ENCODE assay signal across 8 cellular contexts in the genomic region with DNA sequence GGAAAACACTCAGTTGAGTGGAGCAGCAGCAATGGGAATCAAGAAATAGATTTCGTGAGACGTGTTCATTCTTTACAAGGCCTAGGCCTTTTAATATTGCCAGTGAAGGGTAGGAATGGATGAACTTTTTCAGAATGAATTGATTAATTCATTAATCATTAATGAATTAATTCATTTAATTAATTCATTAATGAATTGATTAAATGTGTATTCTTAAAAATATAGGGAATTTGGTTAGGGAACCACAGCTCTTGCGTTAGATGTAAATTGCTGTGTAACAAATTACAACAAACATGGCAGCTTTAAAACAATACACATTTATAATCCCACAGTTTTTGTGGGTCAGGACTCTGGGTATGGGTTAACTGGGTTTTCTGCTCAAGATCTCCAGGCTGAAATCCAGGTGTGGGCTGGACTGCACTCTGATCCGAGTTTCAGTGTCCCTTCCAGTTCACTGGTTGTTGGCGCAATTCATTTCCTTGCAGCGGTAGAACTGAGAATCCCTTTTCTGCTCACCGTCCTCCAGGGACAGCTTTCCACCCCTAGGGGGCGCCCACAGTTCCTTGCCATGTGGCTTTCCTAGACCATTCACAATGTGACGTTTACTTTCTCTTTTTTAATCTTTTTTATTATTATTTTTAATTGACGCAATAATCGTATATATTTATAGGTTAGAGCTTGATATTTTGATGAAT. TPM values are rescaled to one million over a fixed set of nuclear protein-coding genes. Genes with fewer than 3 reads are reported as not detected.
DNase-seq lines count a peak whose midpoint lies in the region; ATAC-seq and TF ChIP-seq lines count a peak whose summit lies in the region.

No MANE protein-coding gene starts in this region.

- H3K27ac ChIP-seq in CD4-positive, alpha-beta T cell (ENCODE audit: low read depth, low read length): no peak overlapping the region
- H3K27ac ChIP-seq in foreskin keratinocyte: no peak overlapping the region
- H3K27ac ChIP-seq in parathyroid adenoma: no peak overlapping the region
- H3K27ac ChIP-seq in upper lobe of right lung: no peak overlapping the region

- peak overlapping the region; percentile 62 for H2AFZ ChIP-seq in parathyroid adenoma

- H3K4me3 Mint-ChIP-seq in CD4-positive, alpha-beta T cell: no peak overlapping the region
- H3K4me3 Mint-ChIP-seq in activated T-cell treated with anti-CD3 and anti-CD28 coated beads, Interleukin-2, amount 50 U/mL, for 72 hours: no peak overlapping the region

- peaks cover 4% of the 10 kb centered on the region for H3K4me1 Mint-ChIP-seq in CD4-positive, alpha-beta T cell (ENCODE audit: low read depth)
- no peaks in the 10 kb centered on the region for H3K4me1 Mint-ChIP-seq in activated T-cell treated with anti-CD3 and anti-CD28 coated beads, Interleukin-2, amount 50 U/mL, for 72 hours (ENCODE audit: low read depth)

- H3K9me3 ChIP-seq in CD4-positive, alpha-beta T cell (ENCODE audit: control insufficient read depth, low read length): no peaks in the 10 kb centered on the region
- H3K9me3 ChIP-seq in parathyroid adenoma (ENCODE audit: control insufficient read depth, low read length) (no peaks in the 10 kb centered on the region), upper lobe of right lung (no peaks in the 10 kb centered on the region)

- peak; percentile 49 for ATAC-seq in CD4-positive, alpha-beta T cell (ENCODE audit: poor library complexity)
- ATAC-seq in GM19025 (IDR thresholded peaks at IDR 0.05; ENCODE audit: low read depth, unreplicated experiment) (peak; percentile 78), HG03196 (IDR thresholded peaks at IDR 0.05; ENCODE audit: unreplicated experiment) (peak; percentile 77), foreskin keratinocyte (peak; percentile 64), upper lobe of right lung (peak; percentile 92)
- peak; percentile 67 to 74 for ATAC-seq in activated T-cell treated with anti-CD3 and anti-CD28 coated beads, Interleukin-2, amount 50 U/mL, for 72 hours (replicated peaks in 1 of 2)

- peak; percentile 86 for TF ChIP-seq CTCF in CD4-positive, alpha-beta T cell (IDR thresholded peaks at IDR 0.05)
- TF ChIP-seq CTCF in foreskin keratinocyte (conservative IDR thresholded peaks at IDR 0.05): peak; percentile 90
- TF ChIP-seq CTCF in parathyroid adenoma (IDR thresholded peaks at IDR 0.05): peak; percentile 91
- TF ChIP-seq CTCF in upper lobe of right lung (IDR thresholded peaks at IDR 0.05): peak; percentile 92

- POLR2A ChIA-PET in CD4-positive, alpha-beta T cell (lab: Charles Lee): interaction anchor here (1.0 kb wide), 1 partner anchor 13 kb away, joined by 3 read pairs; no protein-coding TSS in a partner anchor

- no peak overlapping the region for H3K27ac Mint-ChIP-seq in CD4-positive, alpha-beta T cell
- H3K27ac Mint-ChIP-seq in activated T-cell treated with anti-CD3 and anti-CD28 coated beads, Interleukin-2, amount 50 U/mL, for 72 hours: no peak overlapping the region

- intact Hi-C loops in CD4-positive, alpha-beta T cell (cut with DNase I, micrococcal nuclease): no loop called here
- intact Hi-C loops in upper lobe of right lung (cut with DNase I): no loop called here

- peak; percentile 42 to 73 (median 55) for DNase-seq in CD4-positive, alpha-beta T cell
- DNase-seq in OCI-M1 (lab: John Stamatoyannopoulos, UW) (peak; percentile 82), foreskin keratinocyte (no peak), upper lobe of right lung (peak; percentile 91)
- DNase-seq in activated T-cell treated with anti-CD3 and anti-CD28 coated beads, Interleukin-2, amount 50 U/mL, for 72 hours: peak; percentile 83 to 85

- H3K9me3 Mint-ChIP-seq in CD4-positive, alpha-beta T cell: no peaks in the 10 kb centered on the region
- H3K9me3 Mint-ChIP-seq in activated T-cell treated with anti-CD3 and anti-CD28 coated beads, Interleukin-2, amount 50 U/mL, for 72 hours: no peaks in the 10 kb centered on the region

- no peak overlapping the region for H3K4me2 ChIP-seq in parathyroid adenoma (ENCODE audit: low read length)

- no peaks in the 10 kb centered on the region for H3K27me3 ChIP-seq in CD4-positive, alpha-beta T cell (ENCODE audit: control insufficient read depth, insufficient read depth, low read length)
- H3K27me3 ChIP-seq in foreskin keratinocyte (no peaks in the 10 kb centered on the region), parathyroid adenoma (ENCODE audit: control insufficient read depth, insufficient read depth, low read length) (no peaks in the 10 kb centered on the region), upper lobe of right lung (no peaks in the 10 kb centered on the region)

- H3K36me3 Mint-ChIP-seq in CD4-positive, alpha-beta T cell (ENCODE audit: low read depth): no peaks in the 10 kb centered on the region
- H3K36me3 Mint-ChIP-seq in activated T-cell treated with anti-CD3 and anti-CD28 coated beads, Interleukin-2, amount 50 U/mL, for 72 hours (ENCODE audit: insufficient read depth in 2 of 2): no peaks in the 10 kb centered on the region

- CTCF ChIA-PET in CD4-positive, alpha-beta T cell (lab: Charles Lee): interaction anchor here (0.5 to 1.6 kb wide), 7 partner anchors 17 to 110 kb away, joined by 3 to 7 read pairs (median 3); a partner anchor contains a TSS

- no peak overlapping the region for H3K4me3 ChIP-seq in parathyroid adenoma (ENCODE audit: low read depth, low read length)
- H3K4me3 ChIP-seq in upper lobe of right lung: no peak overlapping the region

- no peaks in the 10 kb centered on the region for H3K79me2 ChIP-seq in parathyroid adenoma

- H3K36me3 ChIP-seq in parathyroid adenoma (ENCODE audit: control insufficient read depth, insufficient read depth, low read length) (no peaks in the 10 kb centered on the region), upper lobe of right lung (no peaks in the 10 kb centered on the region)

- peaks cover 13% of the 10 kb centered on the region for H3K27me3 Mint-ChIP-seq in CD4-positive, alpha-beta T cell
- peaks cover 6% of the 10 kb centered on the region for H3K27me3 Mint-ChIP-seq in activated T-cell treated with anti-CD3 and anti-CD28 coated beads, Interleukin-2, amount 50 U/mL, for 72 hours (ENCODE audit: low read depth)

- H3K4me1 ChIP-seq in foreskin keratinocyte (peaks cover 31% of the 10 kb centered on the region), parathyroid adenoma (no peaks in the 10 kb centered on the region), upper lobe of right lung (no peaks in the 10 kb centered on the region)

- H3K9ac ChIP-seq in parathyroid adenoma: no peak overlapping the region

RNA-seq across cellular contexts. Expression of a gene that starts 32.8 kb away (rescaled TPM):
- under 1 TPM; 0.20 to 0.27 TPM for total RNA-seq in CD4-positive, alpha-beta T cell
- not detected for total RNA-seq in activated T-cell treated with anti-CD3 and anti-CD28 coated beads, Interleukin-2, amount 50 U/mL, for 72 hours
- total RNA-seq in foreskin keratinocyte (not detected in 2 replicates), upper lobe of right lung (0.81 TPM)
- not detected in 2 replicates for polyA plus RNA-seq in foreskin keratinocyte

Comparison
In these comparisons a context has a peak if more than half of its experiments do, and no peak if none do; other contexts are left out.
1. DNase-seq: peak in CD4-positive, alpha-beta T cell (10 of 10), OCI-M1 (single experiment), activated T-cell treated with anti-CD3 and anti-CD28 coated beads, Interleukin-2, amount 50 U/mL, for 72 hours (2 of 2) and upper lobe of right lung (single experiment); none in foreskin keratinocyte (0 of 2).
2. Peak in every context shown above with its lines, with median percentiles within 50 percentile points of each other: ATAC-seq and CTCF ChIP-seq.